ENCODE assay signal across 1 cellular context in the genomic region with DNA sequence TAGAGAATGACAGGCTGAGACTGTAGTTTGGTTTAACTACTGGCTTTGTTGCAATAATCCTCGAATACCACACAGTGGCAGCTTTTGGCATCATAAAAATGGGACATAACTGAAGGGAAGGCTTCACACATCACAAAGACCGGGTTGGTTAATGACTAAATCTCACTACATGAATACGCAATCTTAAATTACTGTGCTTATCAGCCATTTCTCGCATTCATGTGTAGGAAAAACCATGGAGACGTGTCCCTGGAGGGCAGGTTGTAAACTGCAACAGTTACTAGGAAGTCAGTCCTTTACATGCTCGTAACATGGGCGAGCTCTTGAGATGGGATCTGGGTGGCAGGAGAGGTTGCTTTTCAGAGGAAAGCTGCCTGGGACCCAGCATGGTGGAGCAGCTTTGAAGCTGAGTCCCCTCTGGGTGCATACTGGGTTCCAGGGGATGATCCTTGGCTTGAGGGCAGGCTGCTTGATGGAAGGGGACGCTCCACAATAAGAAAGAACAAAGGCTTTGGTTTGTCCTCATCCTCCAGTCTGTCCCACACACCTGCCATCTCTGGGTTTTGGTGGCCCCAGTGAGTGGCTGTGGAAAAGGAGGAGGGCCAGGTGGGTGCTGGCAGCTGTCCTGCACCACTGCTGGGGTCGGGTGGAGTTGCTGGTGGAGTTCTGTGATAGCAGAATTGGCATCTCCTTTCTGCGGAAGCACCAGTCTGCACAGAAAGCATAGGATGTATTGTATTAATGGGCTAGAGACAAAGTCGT.
TF ChIP-seq lines count a peak whose summit lies in the region.

No MANE protein-coding gene starts in this region.

TF ChIP-seq in H1, 55 proteins besides CTCF, POLR2A, EP300 and RAD21:
- TF ChIP-seq YY1 (IDR thresholded peaks at IDR 0.05; ENCODE audit: low read depth, low read length) (no peak), JUND (IDR thresholded peaks at IDR 0.05; ENCODE audit: low read length) (no peak), SIN3A (conservative IDR thresholded peaks at IDR 0.05 in 1 of 2, IDR thresholded peaks at IDR 0.05 in 1 of 2; ENCODE audit: low read depth in 1 of 2, low read length in 2 of 2) (no peak), TAF1 (IDR thresholded peaks at IDR 0.05; ENCODE audit: low read depth, low read length) (no peak), POLR2AphosphoS5 (IDR thresholded peaks at IDR 0.05; ENCODE audit: low read depth, low read length) (peak; percentile 78)
